ENCODE assay signal across 1 cellular context in genomic region chr1:161314201-161314981, GRCh38.
TF ChIP-seq lines count a peak whose summit lies in the region.

Gene SDHC, plus strand, starts transcription at chr1:161314381. Its CDS starts 25 bp downstream, at chr1:161314406.

TF ChIP-seq in WTC11, 78 proteins besides CTCF, POLR2A, EP300 and RAD21 (continued from another document):
- TF ChIP-seq E2F1 (CRISPR knock-in tag; IDR thresholded peaks at IDR 0.05) (no peak), E2F5 (CRISPR knock-in tag; IDR thresholded peaks at IDR 0.05) (peak; percentile 60), TEAD1 (CRISPR knock-in tag; IDR thresholded peaks at IDR 0.05) (peak; percentile 58; the same call in 1 of the 2 replicates), CREM (CRISPR knock-in tag; IDR thresholded peaks at IDR 0.05) (peak; percentile 94), CDX4 (CRISPR knock-in tag; IDR thresholded peaks at IDR 0.05; ENCODE audit: borderline replicate concordance) (no peak), ZNF317 (CRISPR knock-in tag; IDR thresholded peaks at IDR 0.05; ENCODE audit: borderline replicate concordance, low read depth) (no peak), JUN (CRISPR knock-in tag; IDR thresholded peaks at IDR 0.05) (peak; percentile 25; the same call in 1 of the 2 replicates), ETV6 (CRISPR knock-in tag; IDR thresholded peaks at IDR 0.05) (peak; percentile 67; the same call in 1 of the 2 replicates), KAT7 (CRISPR knock-in tag; IDR thresholded peaks at IDR 0.05; ENCODE audit: borderline replicate concordance) (no peak), HMGXB4 (CRISPR knock-in tag; IDR thresholded peaks at IDR 0.05) (peak; percentile 31; the same call in 1 of the 2 replicates), NR2C2 (CRISPR knock-in tag; IDR thresholded peaks at IDR 0.05) (no peak), SMAD3 (CRISPR knock-in tag; IDR thresholded peaks at IDR 0.05; ENCODE audit: borderline replicate concordance) (no peak), ZBTB43 (CRISPR knock-in tag; IDR thresholded peaks at IDR 0.05) (no peak), NFATC4 (CRISPR knock-in tag; IDR thresholded peaks at IDR 0.05) (no peak), ZNF121 (CRISPR knock-in tag; IDR thresholded peaks at IDR 0.05) (no peak)
- TF ChIP-seq, protein P1, sequence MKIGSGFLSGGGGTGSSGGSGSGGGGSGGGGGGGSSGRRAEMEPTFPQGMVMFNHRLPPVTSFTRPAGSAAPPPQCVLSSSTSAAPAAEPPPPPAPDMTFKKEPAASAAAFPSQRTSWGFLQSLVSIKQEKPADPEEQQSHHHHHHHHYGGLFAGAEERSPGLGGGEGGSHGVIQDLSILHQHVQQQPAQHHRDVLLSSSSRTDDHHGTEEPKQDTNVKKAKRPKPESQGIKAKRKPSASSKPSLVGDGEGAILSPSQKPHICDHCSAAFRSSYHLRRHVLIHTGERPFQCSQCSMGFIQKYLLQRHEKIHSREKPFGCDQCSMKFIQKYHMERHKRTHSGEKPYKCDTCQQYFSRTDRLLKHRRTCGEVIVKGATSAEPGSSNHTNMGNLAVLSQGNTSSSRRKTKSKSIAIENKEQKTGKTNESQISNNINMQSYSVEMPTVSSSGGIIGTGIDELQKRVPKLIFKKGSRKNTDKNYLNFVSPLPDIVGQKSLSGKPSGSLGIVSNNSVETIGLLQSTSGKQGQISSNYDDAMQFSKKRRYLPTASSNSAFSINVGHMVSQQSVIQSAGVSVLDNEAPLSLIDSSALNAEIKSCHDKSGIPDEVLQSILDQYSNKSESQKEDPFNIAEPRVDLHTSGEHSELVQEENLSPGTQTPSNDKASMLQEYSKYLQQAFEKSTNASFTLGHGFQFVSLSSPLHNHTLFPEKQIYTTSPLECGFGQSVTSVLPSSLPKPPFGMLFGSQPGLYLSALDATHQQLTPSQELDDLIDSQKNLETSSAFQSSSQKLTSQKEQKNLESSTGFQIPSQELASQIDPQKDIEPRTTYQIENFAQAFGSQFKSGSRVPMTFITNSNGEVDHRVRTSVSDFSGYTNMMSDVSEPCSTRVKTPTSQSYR (CRISPR knock-in tag; IDR thresholded peaks at IDR 0.05) = no peak
- TF ChIP-seq, protein P2, sequence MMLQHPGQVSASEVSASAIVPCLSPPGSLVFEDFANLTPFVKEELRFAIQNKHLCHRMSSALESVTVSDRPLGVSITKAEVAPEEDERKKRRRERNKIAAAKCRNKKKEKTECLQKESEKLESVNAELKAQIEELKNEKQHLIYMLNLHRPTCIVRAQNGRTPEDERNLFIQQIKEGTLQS (CRISPR knock-in tag; conservative IDR thresholded peaks at IDR 0.05) = no peak
- TF ChIP-seq, protein P3, sequence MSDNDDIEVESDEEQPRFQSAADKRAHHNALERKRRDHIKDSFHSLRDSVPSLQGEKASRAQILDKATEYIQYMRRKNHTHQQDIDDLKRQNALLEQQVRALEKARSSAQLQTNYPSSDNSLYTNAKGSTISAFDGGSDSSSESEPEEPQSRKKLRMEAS (CRISPR knock-in tag; IDR thresholded peaks at IDR 0.05) = peak; percentile 59; the same call in 1 of the 2 replicates
- TF ChIP-seq, protein P4, sequence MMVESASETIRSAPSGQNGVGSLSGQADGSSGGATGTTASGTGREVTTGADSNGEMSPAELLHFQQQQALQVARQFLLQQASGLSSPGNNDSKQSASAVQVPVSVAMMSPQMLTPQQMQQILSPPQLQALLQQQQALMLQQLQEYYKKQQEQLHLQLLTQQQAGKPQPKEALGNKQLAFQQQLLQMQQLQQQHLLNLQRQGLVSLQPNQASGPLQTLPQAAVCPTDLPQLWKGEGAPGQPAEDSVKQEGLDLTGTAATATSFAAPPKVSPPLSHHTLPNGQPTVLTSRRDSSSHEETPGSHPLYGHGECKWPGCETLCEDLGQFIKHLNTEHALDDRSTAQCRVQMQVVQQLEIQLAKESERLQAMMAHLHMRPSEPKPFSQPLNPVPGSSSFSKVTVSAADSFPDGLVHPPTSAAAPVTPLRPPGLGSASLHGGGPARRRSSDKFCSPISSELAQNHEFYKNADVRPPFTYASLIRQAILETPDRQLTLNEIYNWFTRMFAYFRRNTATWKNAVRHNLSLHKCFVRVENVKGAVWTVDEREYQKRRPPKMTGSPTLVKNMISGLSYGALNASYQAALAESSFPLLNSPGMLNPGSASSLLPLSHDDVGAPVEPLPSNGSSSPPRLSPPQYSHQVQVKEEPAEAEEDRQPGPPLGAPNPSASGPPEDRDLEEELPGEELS (CRISPR knock-in tag; IDR thresholded peaks at IDR 0.05) = no peak
- TF ChIP-seq, protein P5, sequence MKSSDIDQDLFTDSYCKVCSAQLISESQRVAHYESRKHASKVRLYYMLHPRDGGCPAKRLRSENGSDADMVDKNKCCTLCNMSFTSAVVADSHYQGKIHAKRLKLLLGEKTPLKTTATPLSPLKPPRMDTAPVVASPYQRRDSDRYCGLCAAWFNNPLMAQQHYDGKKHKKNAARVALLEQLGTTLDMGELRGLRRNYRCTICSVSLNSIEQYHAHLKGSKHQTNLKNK (CRISPR knock-in tag; IDR thresholded peaks at IDR 0.05) = no peak
- TF ChIP-seq, protein P6, sequence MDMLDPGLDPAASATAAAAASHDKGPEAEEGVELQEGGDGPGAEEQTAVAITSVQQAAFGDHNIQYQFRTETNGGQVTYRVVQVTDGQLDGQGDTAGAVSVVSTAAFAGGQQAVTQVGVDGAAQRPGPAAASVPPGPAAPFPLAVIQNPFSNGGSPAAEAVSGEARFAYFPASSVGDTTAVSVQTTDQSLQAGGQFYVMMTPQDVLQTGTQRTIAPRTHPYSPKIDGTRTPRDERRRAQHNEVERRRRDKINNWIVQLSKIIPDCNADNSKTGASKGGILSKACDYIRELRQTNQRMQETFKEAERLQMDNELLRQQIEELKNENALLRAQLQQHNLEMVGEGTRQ (CRISPR knock-in tag; IDR thresholded peaks at IDR 0.05) = peak; percentile 93
